Comparison of ENCODE assay signal across 8 cellular contexts in the genomic region with DNA sequence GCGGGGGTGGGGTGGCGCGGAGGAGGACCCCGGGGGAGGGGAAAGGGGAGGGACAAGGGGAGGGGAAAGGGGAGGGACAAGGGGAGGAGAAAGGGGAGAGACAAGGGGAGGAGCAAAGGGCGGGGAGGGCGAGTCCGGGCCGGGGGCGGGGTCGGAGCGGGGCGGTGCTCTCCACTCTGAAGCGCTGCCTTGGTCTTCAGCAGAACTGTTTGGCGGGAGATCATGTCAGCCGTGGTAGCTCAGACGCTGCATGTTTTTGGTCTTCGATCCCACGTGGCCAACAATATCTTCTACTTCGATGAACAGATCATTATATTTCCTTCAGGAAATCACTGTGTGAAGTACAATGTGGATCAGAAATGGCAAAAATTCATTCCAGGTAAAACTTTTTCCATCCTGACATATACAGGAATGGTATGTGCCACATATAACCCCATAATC. TPM values are rescaled to one million over a fixed set of nuclear protein-coding genes. Genes with fewer than 3 reads are reported as not detected.
DNase-seq lines count a peak whose midpoint lies in the region; ATAC-seq and TF ChIP-seq lines count a peak whose summit lies in the region.

No MANE protein-coding gene starts in this region.

- H3K4me1 Mint-ChIP-seq in activated CD4-positive, alpha-beta T cell treated with anti-CD3 and anti-CD28 coated beads, Interleukin-2, amount 10 ng/mL, durations not matched to agents 7 days and 5 days, result peaks cover 33% of the 10 kb centered on the region
- peaks cover 15 to 17% of the 10 kb centered on the region in 2 donors for H3K4me1 Mint-ChIP-seq in effector memory CD8-positive, alpha-beta T cell (ENCODE audit: low read depth in 2 of 2)

- POLR2A ChIA-PET in AG04450 (lab: Yijun Ruan, JAX), result interaction anchor here (1.6 kb wide), 1 partner anchor 35 kb away, joined by 17 read pairs; no protein-coding TSS in a partner anchor
- POLR2A ChIA-PET in activated CD4-positive, alpha-beta T cell treated with anti-CD3 and anti-CD28 coated beads, Interleukin-2, amount 10 ng/mL, durations not matched to agents 7 days and 5 days (lab: Charles Lee), result interaction anchor here (0.6 kb wide), 1 partner anchor 14 kb away, joined by 3 read pairs; no protein-coding TSS in a partner anchor

- peaks cover 27% of the 10 kb centered on the region for H3K36me3 Mint-ChIP-seq in activated CD4-positive, alpha-beta T cell treated with anti-CD3 and anti-CD28 coated beads, Interleukin-2, amount 10 ng/mL, durations not matched to agents 7 days and 5 days (ENCODE audit: low read depth)
- peaks cover 24% of the 10 kb centered on the region for H3K36me3 Mint-ChIP-seq in effector memory CD8-positive, alpha-beta T cell (ENCODE audit: insufficient read depth)

- H2AFZ ChIP-seq in mesenchymal stem cell (ENCODE audit: low read depth, low read length), result peak overlapping the region; percentile 84

- H2BK12ac ChIP-seq in mesenchymal stem cell (ENCODE audit: low read length in 2 of 2), result no peak overlapping the region

- 3% methylated on average over 15 of the region's 19 CpGs for WGBS in mesenchymal stem cell

- no peak overlapping the region for H3K18ac ChIP-seq in mesenchymal stem cell (ENCODE audit: low read depth in 1 of 2, low read length in 2 of 2)

- H3K14ac ChIP-seq in mesenchymal stem cell (ENCODE audit: low read length in 2 of 2), result no peak overlapping the region

- H3K9me3 ChIP-seq in AG04450 (ENCODE audit: control insufficient read depth, insufficient read depth, low read length), result no peaks in the 10 kb centered on the region; the same call in 1 of the 2 replicates
- no peaks in the 10 kb centered on the region for H3K9me3 ChIP-seq in mesenchymal stem cell (ENCODE audit: control insufficient read depth, low read length)

- no peak overlapping the region for H3K4ac ChIP-seq in mesenchymal stem cell (ENCODE audit: low read depth in 1 of 2, low read length in 2 of 2)

- H2AK5ac ChIP-seq in mesenchymal stem cell (ENCODE audit: low read length, severe bottlenecking), result no peak overlapping the region

- H4K8ac ChIP-seq in mesenchymal stem cell (ENCODE audit: low read length), result no peak overlapping the region

- peak overlapping the region; percentile 93 for H3K27ac Mint-ChIP-seq in activated CD4-positive, alpha-beta T cell treated with anti-CD3 and anti-CD28 coated beads, Interleukin-2, amount 10 ng/mL, durations not matched to agents 7 days and 5 days
- peak overlapping the region; percentile 88 to 97 for H3K27ac Mint-ChIP-seq in effector memory CD8-positive, alpha-beta T cell

- H3K9me3 Mint-ChIP-seq in activated CD4-positive, alpha-beta T cell treated with anti-CD3 and anti-CD28 coated beads, Interleukin-2, amount 10 ng/mL, durations not matched to agents 7 days and 5 days, result peaks cover 2% of the 10 kb centered on the region
- H3K9me3 Mint-ChIP-seq in effector memory CD8-positive, alpha-beta T cell, result no peaks in the 10 kb centered on the region

- H2BK120ac ChIP-seq in mesenchymal stem cell (ENCODE audit: low read depth, low read length), result no peak overlapping the region

- H3K27me3 ChIP-seq in AG04450 (ENCODE audit: control insufficient read depth, insufficient read depth, low read length) (peaks cover 2% of the 10 kb centered on the region), mesenchymal stem cell (ENCODE audit: control insufficient read depth in 1 of 2, insufficient read depth in 1 of 2, low read length in 2 of 2) (peaks cover 17 to 21% of the 10 kb centered on the region in 2 experiments)

- no peak overlapping the region for H2BK5ac ChIP-seq in mesenchymal stem cell (ENCODE audit: low read depth, low read length, poor library complexity, severe bottlenecking)

- ATAC-seq in GM19035 (IDR thresholded peaks at IDR 0.05; ENCODE audit: unreplicated experiment) (peak; percentile 47), HG03432 (IDR thresholded peaks at IDR 0.05; ENCODE audit: unreplicated experiment) (peak; percentile 63)
- ATAC-seq in effector memory CD8-positive, alpha-beta T cell (replicated peaks), result peak; percentile 81

- H3K36me3 ChIP-seq in mesenchymal stem cell (ENCODE audit: control insufficient read depth in 1 of 2, insufficient read depth in 2 of 2, low read depth in 1 of 2, low read length in 2 of 2), result peaks cover 9 to 30% of the 10 kb centered on the region in 2 experiments

- CTCF ChIA-PET in AG04450 (lab: Charles Lee), result interaction anchor here (0.6 kb wide), 1 partner anchor 31 kb away, joined by 3 read pairs; no protein-coding TSS in a partner anchor
- CTCF ChIA-PET in activated CD4-positive, alpha-beta T cell treated with anti-CD3 and anti-CD28 coated beads, Interleukin-2, amount 10 ng/mL, durations not matched to agents 7 days and 5 days (lab: Charles Lee), result no interaction called here

- H3K4me3 Mint-ChIP-seq in activated CD4-positive, alpha-beta T cell treated with anti-CD3 and anti-CD28 coated beads, Interleukin-2, amount 10 ng/mL, durations not matched to agents 7 days and 5 days, result peak overlapping the region; percentile 99
- H3K4me3 Mint-ChIP-seq in effector memory CD8-positive, alpha-beta T cell, result peak overlapping the region; percentile 96 to 97

- TF ChIP-seq CTCF in AG04450 (IDR thresholded peaks at IDR 0.05; ENCODE audit: low read depth, low read length), result no peak

- peak overlapping the region; percentile 90 for H3K9ac ChIP-seq in mesenchymal stem cell (ENCODE audit: low read length)

- no peak overlapping the region for H4K91ac ChIP-seq in mesenchymal stem cell (ENCODE audit: low read length)

- no peak overlapping the region for H3K23ac ChIP-seq in mesenchymal stem cell (ENCODE audit: low read length in 2 of 2)

- peaks cover 22% of the 10 kb centered on the region for H3K27me3 Mint-ChIP-seq in activated CD4-positive, alpha-beta T cell treated with anti-CD3 and anti-CD28 coated beads, Interleukin-2, amount 10 ng/mL, durations not matched to agents 7 days and 5 days
- peaks cover 26 to 32% of the 10 kb centered on the region in 2 donors for H3K27me3 Mint-ChIP-seq in effector memory CD8-positive, alpha-beta T cell

- H3K4me3 ChIP-seq in AG04450 (ENCODE audit: low read depth, low read length), result peak overlapping the region; percentile 97
- peak overlapping the region; percentile 72 to 96 for H3K4me3 ChIP-seq in mesenchymal stem cell (ENCODE audit: insufficient read depth in 1 of 2, low read depth in 1 of 2, low read length in 2 of 2)

- peaks cover 3% of the 10 kb centered on the region for H3K4me1 ChIP-seq in mesenchymal stem cell (ENCODE audit: control insufficient read depth, insufficient read depth, low read depth, low read length)

- peak overlapping the region; percentile 45 for H3K4me2 ChIP-seq in mesenchymal stem cell (ENCODE audit: low read length, poor library complexity, severe bottlenecking)

- H3K27ac ChIP-seq in AG04450 (ENCODE audit: low read depth, low read length) (no peak overlapping the region), mesenchymal stem cell (ENCODE audit: low read length, poor library complexity, severe bottlenecking) (no peak overlapping the region)

- peak; percentile 59 for DNase-seq in AG04450 (ENCODE audit: low read depth, low spot score)
- peak; percentile 100 for DNase-seq in NCI-H510A treated with DMSO at 0.1 percent for 48 hours (lab: John Stamatoyannopoulos, UW)
- peak; percentile 90 for DNase-seq in activated CD4-positive, alpha-beta T cell treated with anti-CD3 and anti-CD28 coated beads, Interleukin-2, amount 10 ng/mL, durations not matched to agents 7 days and 5 days
- DNase-seq in effector memory CD8-positive, alpha-beta T cell, result peak in 1 of 3 experiments; percentile 72
- peak; percentile 87 for DNase-seq in mesenchymal stem cell
- DNase-seq in stimulated activated CD4-positive, alpha-beta T cell treated with anti-CD3 and anti-CD28 coated beads, TNF-alpha, amount 100 ng/mL, for 48 hours (ENCODE audit: low read depth in 3 of 3), result peak; percentile 65 to 86 (median 76)

- H2BK15ac ChIP-seq in mesenchymal stem cell (ENCODE audit: low read depth, poor library complexity, severe bottlenecking), result no peak overlapping the region

- H3K79me1 ChIP-seq in mesenchymal stem cell (replicated peaks; ENCODE audit: low read length, poor library complexity, severe bottlenecking), result peaks cover 24% of the 10 kb centered on the region

RNA-seq across cellular contexts. Expression of a gene that starts 0.4 kb away (rescaled TPM):
- 0.55 and 0.58 TPM in 2 replicates for polyA plus RNA-seq in AG04450 (2011; rRNA removed)
- 0.22 and 0.41 TPM in 2 replicates for polyA minus RNA-seq in AG04450 (2011; rRNA and poly(A)+ RNA removed)
- total RNA-seq in activated CD4-positive, alpha-beta T cell treated with anti-CD3 and anti-CD28 coated beads, Interleukin-2, amount 10 ng/mL, durations not matched to agents 7 days and 5 days, result not detected
- polyA plus RNA-seq in mesenchymal stem cell (2013, experiment 1 of 2), result 0.14 TPM
- 0.14 TPM for polyA plus RNA-seq in mesenchymal stem cell (2013, experiment 2 of 2)

RNA-seq across cellular contexts. Expression of a gene that starts 0.5 kb away (rescaled TPM):
- polyA plus RNA-seq in AG04450 (2011; rRNA removed), result 61.6 and 62.0 TPM in 2 replicates
- polyA minus RNA-seq in AG04450 (2011; rRNA and poly(A)+ RNA removed), result 25.7 and 27.1 TPM in 2 replicates
- total RNA-seq in activated CD4-positive, alpha-beta T cell treated with anti-CD3 and anti-CD28 coated beads, Interleukin-2, amount 10 ng/mL, durations not matched to agents 7 days and 5 days, result 10 to 100 TPM; 40.5 to 45.8 TPM
- polyA plus RNA-seq in mesenchymal stem cell (2013, experiment 1 of 2), result 64.4 TPM
- polyA plus RNA-seq in mesenchymal stem cell (2013, experiment 2 of 2), result 65.5 TPM
